13 cellular contexts compared by ENCODE assay signal in genomic region chr11:96279421-96280290, GRCh38.
A peak's percentile ranks its signal among the peaks of the same experiment; 100 is the strongest.
DNase-seq lines count a peak whose midpoint lies in the region; ATAC-seq and TF ChIP-seq lines count a peak whose summit lies in the region.
"Had no signal": no experiment of that assay in that cellular context is flagged by ENCODE, and none has a peak within 500 bp of the region (broad histone marks: within the 10 kb centered on the region; RNA-seq: fewer than 3 reads in every experiment).

No MANE protein-coding gene starts in this region.

- peaks cover 25% of the 10 kb centered on the region for H3K36me3 Mint-ChIP-seq in activated CD8-positive, alpha-beta memory T cell treated with anti-CD3 and anti-CD28 coated beads, Interleukin-2, amount 10 ng/mL, durations not matched to agents 7 days and 5 days
- peaks cover 15% of the 10 kb centered on the region for H3K36me3 Mint-ChIP-seq in type B pancreatic cell

- TF ChIP-seq CTCF in fibroblast of pulmonary artery (IDR thresholded peaks at IDR 0.05; ENCODE audit: low read length, missing control alignments) (no peak), type B pancreatic cell (conservative IDR thresholded peaks at IDR 0.05) (no peak)

- peak overlapping the region; percentile 44; the same call in 1 of the 2 replicates for H3K27ac ChIP-seq in SJSA1
- H3K27ac ChIP-seq: KMS-11, Peyer's patch had no signal

- H3K9me3 ChIP-seq in SJSA1 (replicated peaks) (no peaks in the 10 kb centered on the region), MG63 (no peaks in the 10 kb centered on the region)
- H3K9me3 ChIP-seq: HAP-1, Peyer's patch had no signal

- no peaks in the 10 kb centered on the region for H3K9me3 Mint-ChIP-seq in activated CD8-positive, alpha-beta memory T cell treated with anti-CD3 and anti-CD28 coated beads, Interleukin-2, amount 10 ng/mL, durations not matched to agents 7 days and 5 days (ENCODE audit: low read depth)
- H3K9me3 Mint-ChIP-seq in type B pancreatic cell = no peaks in the 10 kb centered on the region

- H3K36me3 ChIP-seq in SJSA1 = no peaks in the 10 kb centered on the region
- H3K36me3 ChIP-seq in MG63 = no peaks in the 10 kb centered on the region
- H3K36me3 ChIP-seq: HAP-1, Peyer's patch had no signal

- no peaks in the 10 kb centered on the region for H3K27me3 Mint-ChIP-seq in activated CD8-positive, alpha-beta memory T cell treated with anti-CD3 and anti-CD28 coated beads, Interleukin-2, amount 10 ng/mL, durations not matched to agents 7 days and 5 days
- H3K27me3 Mint-ChIP-seq in type B pancreatic cell = no peaks in the 10 kb centered on the region
- H3K27me3 Mint-ChIP-seq: dendritic cell treated with granulocyte-macrophage colony-stimulating factor and Interleukin-4, amounts not matched to agents 40 ng/mL and 50 ng/mL, for 4 days had no signal

- H3K4me3 ChIP-seq in SJSA1 = no peak overlapping the region
- no peak overlapping the region for H3K4me3 ChIP-seq in fibroblast of pulmonary artery (replicated peaks; ENCODE audit: low read depth, low read length)
- no peak overlapping the region for H3K4me3 ChIP-seq in MG63
- H3K4me3 ChIP-seq: HAP-1, Peyer's patch had no signal

- DNase-seq in activated CD8-positive, alpha-beta memory T cell treated with anti-CD3 and anti-CD28 coated beads, Interleukin-2, amount 10 ng/mL, durations not matched to agents 7 days and 5 days = no peak
- no peak for DNase-seq in activated CD8-positive, alpha-beta memory T cell treated with anti-CD3 and anti-CD28 coated beads, Interleukin-2, amount 50 U/mL, for 4 hours
- DNase-seq in SJSA1 (ENCODE audit: low read depth in 1 of 2, low spot score in 2 of 2) (peak in 1 of 2 experiments; percentile 30), fibroblast of pulmonary artery (ENCODE audit: low read depth) (peak; percentile 41), type B pancreatic cell (ENCODE audit: extremely low spot score, unreplicated experiment) (no peak), NCI-H2029 treated with DMSO at 0.1 percent for 48 hours (lab: John Stamatoyannopoulos, UW) (no peak), MG63 (no peak), SKM-1 (lab: John Stamatoyannopoulos, UW; ENCODE audit: unreplicated experiment) (no peak)
- DNase-seq: Peyer's patch, right cardiac atrium had no signal

- H3K27me3 ChIP-seq in SJSA1 (replicated peaks) (no peaks in the 10 kb centered on the region), MG63 (no peaks in the 10 kb centered on the region)
- H3K27me3 ChIP-seq: Peyer's patch had no signal

- CTCF ChIA-PET in activated CD8-positive, alpha-beta memory T cell treated with anti-CD3 and anti-CD28 coated beads, Interleukin-2, amount 10 ng/mL, durations not matched to agents 7 days and 5 days (lab: Charles Lee) = interaction anchor here (0.9 to 2.0 kb wide), 6 partner anchors 15 to 114 kb away, joined by 3 to 13 read pairs (median 4); partner anchors contain the start of gene MAML2

- H3K27ac Mint-ChIP-seq in activated CD8-positive, alpha-beta memory T cell treated with anti-CD3 and anti-CD28 coated beads, Interleukin-2, amount 10 ng/mL, durations not matched to agents 7 days and 5 days = no peak overlapping the region
- peak overlapping the region; percentile 86 for H3K27ac Mint-ChIP-seq in type B pancreatic cell

- ATAC-seq in activated CD8-positive, alpha-beta memory T cell treated with anti-CD3 and anti-CD28 coated beads, Interleukin-2, amount 10 ng/mL, durations not matched to agents 7 days and 5 days = peak; percentile 36

- peaks cover 38% of the 10 kb centered on the region for H3K4me1 Mint-ChIP-seq in activated CD8-positive, alpha-beta memory T cell treated with anti-CD3 and anti-CD28 coated beads, Interleukin-2, amount 10 ng/mL, durations not matched to agents 7 days and 5 days
- H3K4me1 Mint-ChIP-seq in type B pancreatic cell (ENCODE audit: unreplicated experiment) = peaks cover 39% of the 10 kb centered on the region

- no peak overlapping the region for H3K4me3 Mint-ChIP-seq in activated CD8-positive, alpha-beta memory T cell treated with anti-CD3 and anti-CD28 coated beads, Interleukin-2, amount 10 ng/mL, durations not matched to agents 7 days and 5 days
- no peak overlapping the region for H3K4me3 Mint-ChIP-seq in type B pancreatic cell
- H3K4me3 Mint-ChIP-seq: dendritic cell treated with granulocyte-macrophage colony-stimulating factor and Interleukin-4, amounts not matched to agents 40 ng/mL and 50 ng/mL, for 4 days had no signal

- peaks cover 23% of the 10 kb centered on the region for H3K4me1 ChIP-seq in SJSA1 (replicated peaks)
